Comparison of ENCODE assay signal across 28 cellular contexts in the genomic region with DNA sequence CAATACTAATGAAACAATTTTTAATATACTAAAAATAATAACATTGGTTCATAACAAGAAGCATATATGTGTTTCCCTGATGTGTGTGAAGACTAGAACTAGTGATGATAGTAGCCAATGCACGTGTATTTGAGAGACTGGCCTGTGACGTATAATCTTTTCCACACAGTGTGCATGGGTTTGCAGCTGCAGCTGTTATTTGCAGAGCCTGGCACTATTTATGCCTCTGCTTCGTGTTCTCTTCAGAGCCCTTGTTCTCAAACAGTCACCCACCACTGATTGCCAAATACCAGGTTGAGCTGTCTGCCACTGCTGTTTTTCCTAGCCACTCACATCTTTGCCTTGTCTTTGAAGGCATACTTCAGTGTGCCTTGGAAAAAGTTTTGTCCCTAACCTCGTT.
DNase-seq lines count a peak whose midpoint lies in the region; FAIRE-seq and TF ChIP-seq lines count a peak whose summit lies in the region.
"Had no signal": no experiment of that assay in that cellular context is flagged by ENCODE, and none has a peak within 500 bp of the region (broad histone marks: within the 10 kb centered on the region; RNA-seq: fewer than 3 reads in every experiment).

No MANE protein-coding gene starts in this region.

- TF ChIP-seq CTCF in OCI-LY1 (IDR thresholded peaks at IDR 0.05; ENCODE audit: low read length) (no peak), endothelial cell (IDR thresholded peaks at IDR 0.05; ENCODE audit: unreplicated experiment) (no peak)

- H4K8ac ChIP-seq in neuronal stem cell (ENCODE audit: low read depth, low read length), result no peak overlapping the region

- DNase-seq in NCI-H510A treated with DMSO at 0.1 percent for 48 hours (lab: John Stamatoyannopoulos, UW) (peak; percentile 5), NCI-H510A (lab: John Stamatoyannopoulos, UW) (no peak), LHCN-M2 (ENCODE audit: low read depth) (peak; percentile 83), neuronal stem cell (ENCODE audit: low spot score) (no peak), small intestine (no peak), endothelial cell (ENCODE audit: low spot score) (no peak)
- DNase-seq: activated CD4-positive, alpha-beta T cell treated with anti-CD3 and anti-CD28 coated beads, Interleukin-2, amount 10 ng/mL, durations not matched to agents 7 days and 5 days; activated naive CD4-positive, alpha-beta T cell; activated T-cell treated with anti-CD3 and anti-CD28 coated beads, Interleukin-2, amount 50 U/mL, for 4 hours; COR-L47; dermis blood vessel endothelial cell; HCEC 1CT; NCI-H1105 treated with DMSO at 0.1 percent for 48 hours; PC-3; SIG-M5; spleen; stimulated activated CD4-positive, alpha-beta T cell treated with anti-CD3 and anti-CD28 coated beads, Interleukin-2, amount 100 ng/mL, for 48 hours; SW 1271; T1000; upper lobe of left lung had no signal

- H3K4me1 Mint-ChIP-seq in endothelial cell (ENCODE audit: unreplicated experiment), result no peaks in the 10 kb centered on the region
- H3K4me1 Mint-ChIP-seq: activated CD4-positive, alpha-beta T cell treated with anti-CD3 and anti-CD28 coated beads, Interleukin-2, amount 10 ng/mL, durations not matched to agents 7 days and 5 days; central memory CD8-positive, alpha-beta T cell; IgD-negative memory B cell; WTC11 had no signal

- H3K9me3 Mint-ChIP-seq in endothelial cell (ENCODE audit: unreplicated experiment), result no peaks in the 10 kb centered on the region
- H3K9me3 Mint-ChIP-seq: activated CD4-positive, alpha-beta T cell treated with anti-CD3 and anti-CD28 coated beads, Interleukin-2, amount 10 ng/mL, durations not matched to agents 7 days and 5 days; activated T-cell treated with anti-CD3 and anti-CD28 coated beads, Interleukin-2, amount 50 U/mL, for 4 hours; central memory CD8-positive, alpha-beta T cell had no signal

- H3K27ac ChIP-seq in OCI-LY1 (ENCODE audit: low read depth, low read length, poor library complexity, severe bottlenecking), result peak overlapping the region; percentile 90
- H3K27ac ChIP-seq in neuronal stem cell (replicated peaks; ENCODE audit: low read length), result no peak overlapping the region
- no peak overlapping the region for H3K27ac ChIP-seq in small intestine (ENCODE audit: low read depth in 1 of 2, low read length in 1 of 2)
- H3K27ac ChIP-seq: gastroesophageal sphincter, spleen, upper lobe of left lung had no signal

- FAIRE-seq in small intestine (lab: Jason Lieb, UNC), result no peak
- FAIRE-seq: endometrium, islet of Langerhans had no signal

- H2BK5ac ChIP-seq in neuronal stem cell (ENCODE audit: low read length), result no peak overlapping the region

- H3K14ac ChIP-seq in neuronal stem cell (ENCODE audit: low read length), result no peak overlapping the region

- H3K27ac Mint-ChIP-seq in endothelial cell (ENCODE audit: unreplicated experiment), result no peak overlapping the region
- H3K27ac Mint-ChIP-seq: activated CD4-positive, alpha-beta T cell treated with anti-CD3 and anti-CD28 coated beads, Interleukin-2, amount 10 ng/mL, durations not matched to agents 7 days and 5 days; IgD-negative memory B cell; natural killer cell treated with Interleukin-12 subunit alpha and Interleukin-12 subunit beta and Interleukin-15 and Interleukin-18, amount 100 ng/mL, for 72 hours; WTC11 had no signal

- H4K20me1 ChIP-seq in OCI-LY1 (ENCODE audit: insufficient read depth, low read length), result no peaks in the 10 kb centered on the region

- H3F3A ChIP-seq in OCI-LY1 (ENCODE audit: insufficient read depth, low read length), result no peaks in the 10 kb centered on the region

- no peak overlapping the region for H2BK120ac ChIP-seq in neuronal stem cell (ENCODE audit: low read depth, low read length)

- H3K9me3 ChIP-seq in OCI-LY1 (ENCODE audit: low read length) (peaks cover 11% of the 10 kb centered on the region; the same call in 1 of the 2 replicates), neuronal stem cell (replicated peaks in 1 of 2; ENCODE audit: control insufficient read depth in 2 of 2, insufficient read depth in 1 of 2, low read depth in 1 of 2, low read length in 2 of 2) (no peaks in the 10 kb centered on the region), small intestine (ENCODE audit: control insufficient read depth, low read depth) (peaks cover 2% of the 10 kb centered on the region)
- H3K9me3 ChIP-seq: gastroesophageal sphincter, spleen, upper lobe of left lung had no signal

- peaks cover 40% of the 10 kb centered on the region for H3K4me1 ChIP-seq in OCI-LY1 (ENCODE audit: insufficient read depth, low read length, severe bottlenecking)
- no peaks in the 10 kb centered on the region for H3K4me1 ChIP-seq in neuronal stem cell (ENCODE audit: control insufficient read depth in 2 of 2, insufficient read depth in 1 of 2, low read depth in 1 of 2, low read length in 2 of 2)
- H3K4me1 ChIP-seq in small intestine (ENCODE audit: control insufficient read depth in 2 of 2, insufficient read depth in 1 of 2, low read depth in 1 of 2, low read length in 1 of 2), result no peaks in the 10 kb centered on the region
- H3K4me1 ChIP-seq: gastroesophageal sphincter, spleen, upper lobe of left lung had no signal

- no peak overlapping the region for H2AFZ ChIP-seq in OCI-LY1 (ENCODE audit: low read length)
- peak overlapping the region; percentile 63 for H2AFZ ChIP-seq in neuronal stem cell (ENCODE audit: low read length)

- H3K9ac ChIP-seq in OCI-LY1 (ENCODE audit: low read length) (peak overlapping the region; percentile 16; the same call in 1 of the 2 replicates), neuronal stem cell (ENCODE audit: low read depth, low read length, poor library complexity) (no peak overlapping the region)

- no peak overlapping the region for H3K18ac ChIP-seq in neuronal stem cell (ENCODE audit: low read length)

- H3K36me3 ChIP-seq in OCI-LY1 (ENCODE audit: insufficient read depth, low read length) (peaks cover 8% of the 10 kb centered on the region; the same call in 1 of the 2 replicates), neuronal stem cell (replicated peaks in 1 of 2; ENCODE audit: control insufficient read depth in 2 of 2, insufficient read depth in 2 of 2, low read length in 2 of 2) (no peaks in the 10 kb centered on the region), small intestine (ENCODE audit: control insufficient read depth in 2 of 2, insufficient read depth in 2 of 2, low read length in 2 of 2) (no peaks in the 10 kb centered on the region)
- H3K36me3 ChIP-seq: gastroesophageal sphincter, spleen, upper lobe of left lung had no signal

- H3K4me2 ChIP-seq in OCI-LY1 (ENCODE audit: low read length), result peak overlapping the region; percentile 10; the same call in 1 of the 2 replicates
- H3K4me2 ChIP-seq in neuronal stem cell (ENCODE audit: insufficient read depth, low read length, poor library complexity, severe bottlenecking), result no peak overlapping the region

- H3K36me3 Mint-ChIP-seq in endothelial cell (ENCODE audit: low read depth, unreplicated experiment), result no peaks in the 10 kb centered on the region
- H3K36me3 Mint-ChIP-seq: IgD-negative memory B cell; natural killer cell treated with Interleukin-12 subunit alpha and Interleukin-12 subunit beta and Interleukin-15 and Interleukin-18, amount 100 ng/mL, for 72 hours; WTC11 had no signal

- H3K23ac ChIP-seq in neuronal stem cell (ENCODE audit: low read depth, low read length, poor library complexity), result no peak overlapping the region

- WGBS in neuronal stem cell (ENCODE audit: extremely low coverage in 2 of 2, insufficient read length in 2 of 2, insufficient replicate concordance in 1 of 2), 2 donors, result no CpG with 5 or more reads among the region's 4 CpGs
- 37 to 52% (median 52%) methylated on average over 4 of the region's 4 CpGs for WGBS in small intestine, 3 donors

- H3K4me3 ChIP-seq in OCI-LY1 (ENCODE audit: low read depth, low read length, poor library complexity, severe bottlenecking) (no peak overlapping the region), neuronal stem cell (ENCODE audit: low read length in 2 of 2) (no peak overlapping the region), small intestine (ENCODE audit: low read depth in 1 of 2, low read length in 2 of 2) (no peak overlapping the region)
- H3K4me3 ChIP-seq: gastroesophageal sphincter, spleen, upper lobe of left lung had no signal

- no peak overlapping the region for H2AK5ac ChIP-seq in neuronal stem cell (ENCODE audit: low read depth, low read length)

- no peak overlapping the region for H2BK12ac ChIP-seq in neuronal stem cell (ENCODE audit: low read length)

- no peaks in the 10 kb centered on the region for H3K9me2 ChIP-seq in OCI-LY1 (ENCODE audit: low read depth, low read length)

- H3K79me1 ChIP-seq in neuronal stem cell (ENCODE audit: low read depth, low read length), result no peaks in the 10 kb centered on the region

- H2BK15ac ChIP-seq in neuronal stem cell (ENCODE audit: low read length), result no peak overlapping the region

- no peak overlapping the region for H3K4ac ChIP-seq in neuronal stem cell (ENCODE audit: low read length)

- no peak overlapping the region for H3K4me3 Mint-ChIP-seq in endothelial cell (ENCODE audit: unreplicated experiment)
- H3K4me3 Mint-ChIP-seq: activated CD4-positive, alpha-beta T cell treated with anti-CD3 and anti-CD28 coated beads, Interleukin-2, amount 10 ng/mL, durations not matched to agents 7 days and 5 days; activated T-cell treated with anti-CD3 and anti-CD28 coated beads, Interleukin-2, amount 50 U/mL, for 4 hours; central memory CD8-positive, alpha-beta T cell; IgD-negative memory B cell; natural killer cell treated with Interleukin-12 subunit alpha and Interleukin-12 subunit beta and Interleukin-15 and Interleukin-18, amount 100 ng/mL, for 72 hours; WTC11 had no signal

- no peaks in the 10 kb centered on the region for H3K27me3 Mint-ChIP-seq in endothelial cell (ENCODE audit: unreplicated experiment)
- H3K27me3 Mint-ChIP-seq: activated CD4-positive, alpha-beta T cell treated with anti-CD3 and anti-CD28 coated beads, Interleukin-2, amount 10 ng/mL, durations not matched to agents 7 days and 5 days; IgD-negative memory B cell; natural killer cell treated with Interleukin-12 subunit alpha and Interleukin-12 subunit beta and Interleukin-15 and Interleukin-18, amount 100 ng/mL, for 72 hours had no signal

- no peaks in the 10 kb centered on the region for H3K79me2 ChIP-seq in OCI-LY1 (ENCODE audit: insufficient read depth, low read length)

- H3K27me3 ChIP-seq in OCI-LY1 (ENCODE audit: insufficient read depth, low read length) (no peaks in the 10 kb centered on the region), neuronal stem cell (ENCODE audit: control insufficient read depth in 3 of 3, insufficient read depth in 3 of 3, low read depth in 1 of 3, low read length in 3 of 3) (no peaks in the 10 kb centered on the region), small intestine (ENCODE audit: control insufficient read depth in 2 of 2, insufficient read depth in 2 of 2, low read length in 2 of 2) (no peaks in the 10 kb centered on the region)
- H3K27me3 ChIP-seq: gastroesophageal sphincter, spleen, upper lobe of left lung had no signal

- no peak overlapping the region for H4K91ac ChIP-seq in neuronal stem cell (ENCODE audit: low read depth, low read length, poor library complexity)

Comparison
In these comparisons a context has a peak if more than half of its experiments do, and no peak if none do; other contexts are left out.
1. DNase-seq: peak in NCI-H510A treated with DMSO at 0.1 percent for 48 hours (single experiment) and LHCN-M2 (single experiment); none in NCI-H510A (single experiment), neuronal stem cell (single experiment), small intestine (single experiment) and endothelial cell (single experiment).